11 cellular contexts compared by ENCODE assay signal in genomic region chr11:125934473-125934872, GRCh38. TPM values are rescaled to one million over a fixed set of nuclear protein-coding genes. Genes with fewer than 3 reads are reported as not detected.
"Had no signal": no experiment of that assay in that cellular context is flagged by ENCODE, and none has a peak within 500 bp of the region (broad histone marks: within the 10 kb centered on the region; RNA-seq: fewer than 3 reads in every experiment).

No MANE protein-coding gene starts in this region.

- H3K27ac ChIP-seq: HL-60, KMS-11 had no signal

- H3K4me3 ChIP-seq: K562 had no signal

- FAIRE-seq: HepG2, HTR-8/SVneo, K562 had no signal

- H3K27ac Mint-ChIP-seq: IgD-negative memory B cell had no signal

- DNase-seq: IMR-90, KBM-7, KG1 had no signal

- H3K4me3 Mint-ChIP-seq: IgD-negative memory B cell had no signal

- H3K4me1 Mint-ChIP-seq: IgD-negative memory B cell had no signal

RNA-seq across cellular contexts. Expression of gene VSIG10L2, which starts 11.4 kb away (rescaled TPM):
- total RNA-seq: HepG2, HT1080, K562 had no signal
- polyA plus RNA-seq: IgD-negative memory B cell, IMR-90, K562 had no signal

RNA-seq across cellular contexts. Expression of gene DDX25, which starts 30.2 kb away (rescaled TPM):
- total RNA-seq: HT-29, HT1080, K562 had no signal
- polyA plus RNA-seq: IMR-90, K562 had no signal
